Comparison of ENCODE assay signal across 9 cellular contexts in the genomic region with DNA sequence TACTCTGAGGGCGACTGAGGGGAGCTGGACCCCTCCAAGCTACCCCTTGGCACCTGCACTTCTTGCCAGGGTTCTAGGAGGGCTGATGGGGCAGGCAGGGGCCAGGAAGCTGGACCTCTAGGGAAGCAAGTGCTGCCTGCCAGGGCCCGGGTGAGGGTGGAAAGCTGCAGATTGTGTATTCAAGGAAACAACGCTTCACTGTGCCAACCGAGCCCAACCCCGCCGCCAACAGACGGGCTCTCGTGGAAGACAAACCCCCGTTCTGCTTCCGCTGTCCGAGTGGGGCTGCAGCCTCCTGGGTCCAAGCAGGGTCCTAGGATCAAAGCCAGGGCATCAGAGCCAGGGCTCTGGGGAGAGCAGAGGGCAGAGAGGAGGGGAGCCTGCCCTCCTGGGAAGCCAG. TPM values are rescaled to one million over a fixed set of nuclear protein-coding genes. Genes with fewer than 3 reads are reported as not detected.
DNase-seq lines count a peak whose midpoint lies in the region; ATAC-seq and TF ChIP-seq lines count a peak whose summit lies in the region.
"Had no signal": no experiment of that assay in that cellular context is flagged by ENCODE, and none has a peak within 500 bp of the region (broad histone marks: within the 10 kb centered on the region; RNA-seq: fewer than 3 reads in every experiment).

No MANE protein-coding gene starts in this region.

- H3K4me1 Mint-ChIP-seq in naive thymus-derived CD4-positive, alpha-beta T cell: peaks cover 22 to 72% (median 60%) of the 10 kb centered on the region in 7 donors

- TF ChIP-seq CTCF in heart left ventricle (IDR thresholded peaks at IDR 0.05): no peak
- no peak for TF ChIP-seq CTCF in upper lobe of left lung (IDR thresholded peaks at IDR 0.05)

- H3K9me3 ChIP-seq in heart left ventricle: no peaks in the 10 kb centered on the region
- no peaks in the 10 kb centered on the region for H3K9me3 ChIP-seq in naive thymus-derived CD4-positive, alpha-beta T cell (ENCODE audit: control insufficient read depth in 2 of 3, low read length in 3 of 3)
- no peaks in the 10 kb centered on the region for H3K9me3 ChIP-seq in upper lobe of left lung

- peaks cover 0 to 11% (median 0%) of the 10 kb centered on the region in 5 donors for H3K27me3 Mint-ChIP-seq in naive thymus-derived CD4-positive, alpha-beta T cell

- TF ChIP-seq EP300 in upper lobe of left lung (IDR thresholded peaks at IDR 0.05): no peak

- 50 to 79% (median 63%) methylated on average over 11 of the region's 11 CpGs for WGBS in heart left ventricle, 4 donors
- WGBS in upper lobe of left lung, 2 donors: 66 to 71% methylated on average over 7 to 11 of the region's 11 CpGs

- H3K36me3 Mint-ChIP-seq in naive thymus-derived CD4-positive, alpha-beta T cell: peaks cover 0 to 28% (median 0%) of the 10 kb centered on the region in 5 donors

- H3K27ac Mint-ChIP-seq in naive thymus-derived CD4-positive, alpha-beta T cell: peak overlapping the region in 5 of 9 donors; percentile 41 to 95 (median 73)
- H3K27ac Mint-ChIP-seq: nephron progenitor cell had no signal

- H3K36me3 ChIP-seq in heart left ventricle (peaks cover 0 to 22% (median 0%) of the 10 kb centered on the region in 9 donors), upper lobe of left lung (peaks cover 0 to 5% (median 0%) of the 10 kb centered on the region in 4 donors)
- H3K36me3 ChIP-seq in naive thymus-derived CD4-positive, alpha-beta T cell (ENCODE audit: control insufficient read depth in 2 of 3, insufficient read depth in 3 of 3, low read length in 3 of 3): peaks cover 0 to 10% (median 0%) of the 10 kb centered on the region in 3 experiments

- CTCF ChIA-PET in naive thymus-derived CD4-positive, alpha-beta T cell (lab: Charles Lee): no interaction called here

- no peaks in the 10 kb centered on the region for H3K9me3 Mint-ChIP-seq in naive thymus-derived CD4-positive, alpha-beta T cell
- H3K9me3 Mint-ChIP-seq: nephron progenitor cell had no signal

- H3K4me1 ChIP-seq in heart left ventricle: peaks cover 0 to 85% (median 59%) of the 10 kb centered on the region in 12 donors
- peaks cover 40 to 75% of the 10 kb centered on the region in 2 donors for H3K4me1 ChIP-seq in naive thymus-derived CD4-positive, alpha-beta T cell (ENCODE audit: control insufficient read depth in 2 of 2, insufficient read depth in 2 of 2, low read length in 2 of 2)
- H3K4me1 ChIP-seq in upper lobe of left lung: peaks cover 42 to 84% (median 67%) of the 10 kb centered on the region in 4 donors

- POLR2A ChIA-PET in naive thymus-derived CD4-positive, alpha-beta T cell (lab: Charles Lee): interaction anchor here (0.9 kb wide), 1 partner anchor 13 kb away, joined by 4 read pairs; no protein-coding TSS in a partner anchor

- TF ChIP-seq POLR2A in heart left ventricle (IDR thresholded peaks at IDR 0.05) (no peak), upper lobe of left lung (IDR thresholded peaks at IDR 0.05) (no peak)

- H3K27ac ChIP-seq in heart left ventricle (peak overlapping the region in 11 of 12 donors; percentile 7 to 90 (median 46)), upper lobe of left lung (peak overlapping the region; percentile 85 to 90 (median 86))
- H3K27ac ChIP-seq in naive thymus-derived CD4-positive, alpha-beta T cell (ENCODE audit: low read depth, low read length): no peak overlapping the region

- peak overlapping the region in 5 of 12 donors; percentile 13 to 98 (median 89) for H3K4me3 ChIP-seq in heart left ventricle
- H3K4me3 ChIP-seq in naive thymus-derived CD4-positive, alpha-beta T cell (ENCODE audit: low read length): no peak overlapping the region
- peak overlapping the region in 2 of 4 donors; percentile 95 to 96 for H3K4me3 ChIP-seq in upper lobe of left lung

- peak overlapping the region in 7 of 10 donors; percentile 87 to 99 (median 92) for H3K4me3 Mint-ChIP-seq in naive thymus-derived CD4-positive, alpha-beta T cell

- ATAC-seq in heart left ventricle (no peak), left ventricle myocardium superior (no peak), upper lobe of left lung (ENCODE audit: low FRiP score in 2 of 2) (no peak), GM21619 (IDR thresholded peaks at IDR 0.05; ENCODE audit: unreplicated experiment) (no peak)
- no peak for ATAC-seq in naive thymus-derived CD4-positive, alpha-beta T cell

- H3K27me3 ChIP-seq in heart left ventricle (no peaks in the 10 kb centered on the region), upper lobe of left lung (no peaks in the 10 kb centered on the region)
- no peaks in the 10 kb centered on the region for H3K27me3 ChIP-seq in naive thymus-derived CD4-positive, alpha-beta T cell (ENCODE audit: control insufficient read depth in 2 of 2, insufficient read depth in 2 of 2, low read length in 2 of 2)

- no peak for DNase-seq in heart left ventricle
- DNase-seq in left ventricle myocardium superior: no peak
- peak; percentile 58 for DNase-seq in cerebellum (ENCODE audit: low spot score)
- no peak for DNase-seq in naive thymus-derived CD4-positive, alpha-beta T cell
- DNase-seq in upper lobe of left lung: no peak
- no peak for DNase-seq in NCI-H1417 (lab: John Stamatoyannopoulos, UW)
- no peak for DNase-seq in HuH-7 (ENCODE audit: low spot score)
- DNase-seq: nephron progenitor cell had no signal

- intact Hi-C loops in heart left ventricle (cut with DNase I): loop anchor here in 7 of 10 donors (5.0 to 10.0 kb wide), 4 partner anchors 71 to 278 kb away; no protein-coding TSS in a partner anchor
- intact Hi-C loops in left ventricle myocardium superior (cut with micrococcal nuclease): no loop called here
- intact Hi-C loops in naive thymus-derived CD4-positive, alpha-beta T cell (cut with micrococcal nuclease): no loop called here

RNA-seq across cellular contexts. Expression of gene EFHD2, which starts 3.2 kb away (rescaled TPM):
- total RNA-seq in heart left ventricle: 10 to 100 TPM; 11.2 to 52.2 (median 15.8) TPM
- polyA plus RNA-seq in heart left ventricle: 10 to 100 TPM; 13.9 to 20.3 TPM
- 12.6 TPM for total RNA-seq in left ventricle myocardium superior
- 9.1 TPM for total RNA-seq in cerebellum
- total RNA-seq in naive thymus-derived CD4-positive, alpha-beta T cell: 100 to 1,000 TPM in 1 of 5 experiments, 10 to 100 TPM in 4; 29.9 to 258 (median 82.6) TPM
- polyA plus RNA-seq in naive thymus-derived CD4-positive, alpha-beta T cell: 10 to 100 TPM; 21.0 to 30.2 TPM
- 100 to 1,000 TPM in 1 of 6 donors, 10 to 100 TPM in 5; 62.9 to 123 (median 91.2) TPM for total RNA-seq in upper lobe of left lung

RNA-seq across cellular contexts. Expression of gene CTRC, which starts 25.4 kb away (rescaled TPM):
- total RNA-seq in heart left ventricle (1 to 10 TPM in 3 of 9 donors, under 1 TPM in 1, not detected in 5; 0.96 to 1.8 (median 1.5) TPM), left ventricle myocardium superior (not detected), cerebellum (not detected), upper lobe of left lung (1 to 10 TPM in 2 of 6 donors, under 1 TPM in 1, not detected in 3; 0.30 to 5.3 (median 2.9) TPM)
- not detected for polyA plus RNA-seq in heart left ventricle
- total RNA-seq in naive thymus-derived CD4-positive, alpha-beta T cell: 1 to 10 TPM in 2 of 5 experiments, under 1 TPM in 3; 0.12 to 3.0 (median 0.65) TPM
- not detected for polyA plus RNA-seq in naive thymus-derived CD4-positive, alpha-beta T cell

RNA-seq across cellular contexts. Expression of gene CELA2A, which starts 43.7 kb away (rescaled TPM):
- 1 to 10 TPM in 1 of 9 donors, under 1 TPM in 4, not detected in 4; 0.76 to 1.0 (median 0.84) TPM for total RNA-seq in heart left ventricle
- polyA plus RNA-seq in heart left ventricle: not detected
- total RNA-seq in left ventricle myocardium superior: not detected
- not detected for total RNA-seq in cerebellum
- not detected for total RNA-seq in naive thymus-derived CD4-positive, alpha-beta T cell
- polyA plus RNA-seq in naive thymus-derived CD4-positive, alpha-beta T cell: not detected
- total RNA-seq in upper lobe of left lung: 1 to 10 TPM in 1 of 6 donors, under 1 TPM in 1, not detected in 4; 0.83 to 2.3 TPM

Comparison
In these comparisons a context has a peak if more than half of its experiments do, and no peak if none do; other contexts are left out.
1. intact Hi-C loops: an anchor here in heart left ventricle (5.0 to 10.0 kb wide); none called in left ventricle myocardium superior and naive thymus-derived CD4-positive, alpha-beta T cell.